19 cellular contexts compared by ENCODE assay signal in genomic region chr9:129162901-129163670, GRCh38. TPM values are rescaled to one million over a fixed set of nuclear protein-coding genes. Genes with fewer than 3 reads are reported as not detected.
A peak's percentile ranks its signal among the peaks of the same experiment; 100 is the strongest.
DNase-seq lines count a peak whose midpoint lies in the region; ATAC-seq and TF ChIP-seq lines count a peak whose summit lies in the region.
"Had no signal": no experiment of that assay in that cellular context is flagged by ENCODE, and none has a peak within 500 bp of the region (broad histone marks: within the 10 kb centered on the region; RNA-seq: fewer than 3 reads in every experiment).

No MANE protein-coding gene starts in this region.

- TF ChIP-seq CTCF in heart right ventricle (IDR thresholded peaks at IDR 0.05) (no peak), vagina (IDR thresholded peaks at IDR 0.05) (no peak), WERI-Rb-1 (IDR thresholded peaks at IDR 0.05; ENCODE audit: low read depth, low read length) (no peak)

- H3K36me3 Mint-ChIP-seq in dendritic cell treated with granulocyte-macrophage colony-stimulating factor and Interleukin-4, amounts not matched to agents 40 ng/mL and 50 ng/mL, for 4 days (ENCODE audit: low read depth): peaks cover 22% of the 10 kb centered on the region
- H3K36me3 Mint-ChIP-seq: naive B cell had no signal

- no peaks in the 10 kb centered on the region for H3K27me3 ChIP-seq in heart right ventricle
- no peaks in the 10 kb centered on the region for H3K27me3 ChIP-seq in muscle layer of colon (ENCODE audit: control insufficient read depth in 1 of 2, insufficient read depth in 2 of 2, low read length in 2 of 2)
- no peaks in the 10 kb centered on the region for H3K27me3 ChIP-seq in vagina
- no peaks in the 10 kb centered on the region for H3K27me3 ChIP-seq in WERI-Rb-1 (ENCODE audit: insufficient read depth, low read depth, severe bottlenecking)

- no peak overlapping the region for H3K4me3 ChIP-seq in heart right ventricle
- no peak overlapping the region for H3K4me3 ChIP-seq in muscle layer of colon (ENCODE audit: low read depth in 1 of 2, low read length in 2 of 2)
- H3K4me3 ChIP-seq in vagina: no peak overlapping the region
- no peak overlapping the region for H3K4me3 ChIP-seq in WERI-Rb-1 (ENCODE audit: low read depth, low read length)

- no peaks in the 10 kb centered on the region for H3K27me3 Mint-ChIP-seq in dendritic cell treated with granulocyte-macrophage colony-stimulating factor and Interleukin-4, amounts not matched to agents 40 ng/mL and 50 ng/mL, for 4 days
- H3K27me3 Mint-ChIP-seq: activated CD4-positive, alpha-beta T cell treated with anti-CD3 and anti-CD28 coated beads, Interleukin-2, amount 10 ng/mL, durations not matched to agents 7 days and 5 days; CD4-positive, alpha-beta T cell had no signal

- ATAC-seq in heart right ventricle: peak in 1 of 8 donors; percentile 16
- ATAC-seq in Right ventricle myocardium inferior: no peak
- ATAC-seq in GM19452 (IDR thresholded peaks at IDR 0.05; ENCODE audit: unreplicated experiment): no peak
- no peak for ATAC-seq in GM18868 (IDR thresholded peaks at IDR 0.05; ENCODE audit: unreplicated experiment)

- DNase-seq in heart right ventricle (no peak), Right ventricle myocardium inferior (ENCODE audit: missing footprints) (no peak), vagina (ENCODE audit: extremely low spot score in 2 of 2) (no peak), WERI-Rb-1 (no peak)
- DNase-seq: activated CD4-positive, alpha-beta T cell treated with anti-CD3 and anti-CD28 coated beads, Interleukin-2, amount 10 ng/mL, durations not matched to agents 7 days and 5 days; activated naive CD4-positive, alpha-beta T cell; anterior cingulate cortex; CD4-positive, alpha-beta T cell; DMS53; naive B cell; NCI-H1694 treated with DMSO at 0.1 percent for 48 hours; NCI-H345; small intestine; stimulated activated CD4-positive, alpha-beta T cell treated with anti-CD3 and anti-CD28 coated beads, Interleukin-4, amount 100 ng/mL, for 4 hours had no signal

- TF ChIP-seq POLR2A in vagina (IDR thresholded peaks at IDR 0.05): no peak

- H3K9me3 ChIP-seq in heart right ventricle (no peaks in the 10 kb centered on the region), muscle layer of colon (ENCODE audit: low read length) (no peaks in the 10 kb centered on the region), vagina (no peaks in the 10 kb centered on the region), WERI-Rb-1 (ENCODE audit: severe bottlenecking) (no peaks in the 10 kb centered on the region)

- peaks cover 11 to 42% (median 21%) of the 10 kb centered on the region in 9 donors for H3K4me1 ChIP-seq in heart right ventricle
- H3K4me1 ChIP-seq in muscle layer of colon (ENCODE audit: insufficient read depth, low read length): peaks cover 31% of the 10 kb centered on the region
- peaks cover 46% of the 10 kb centered on the region for H3K4me1 ChIP-seq in vagina

- peak overlapping the region; percentile 84 for H3K27ac Mint-ChIP-seq in dendritic cell treated with granulocyte-macrophage colony-stimulating factor and Interleukin-4, amounts not matched to agents 40 ng/mL and 50 ng/mL, for 4 days
- H3K27ac Mint-ChIP-seq: activated CD4-positive, alpha-beta T cell treated with anti-CD3 and anti-CD28 coated beads, Interleukin-2, amount 10 ng/mL, durations not matched to agents 7 days and 5 days; CD4-positive, alpha-beta T cell had no signal

- H3K27ac ChIP-seq in heart right ventricle: peak overlapping the region in 6 of 10 donors; percentile 68 to 87 (median 74)
- H3K27ac ChIP-seq in muscle layer of colon (ENCODE audit: low read depth, low read length): peak overlapping the region; percentile 1
- H3K27ac ChIP-seq in vagina: peak overlapping the region; percentile 91
- H3K27ac ChIP-seq in WERI-Rb-1: no peak overlapping the region
- H3K27ac ChIP-seq: parathyroid adenoma had no signal

- WGBS in heart right ventricle, 2 donors: 91 to 93% methylated on average over 9 of the region's 9 CpGs

- no peaks in the 10 kb centered on the region for H3K36me3 ChIP-seq in heart right ventricle
- no peaks in the 10 kb centered on the region for H3K36me3 ChIP-seq in muscle layer of colon (ENCODE audit: insufficient read depth, low read length)
- H3K36me3 ChIP-seq in vagina: no peaks in the 10 kb centered on the region
- no peaks in the 10 kb centered on the region for H3K36me3 ChIP-seq in WERI-Rb-1

- intact Hi-C loops in heart right ventricle (cut with DNase I) (no loop called here), Right ventricle myocardium inferior (cut with DNase I) (no loop called here), vagina (cut with DNase I) (no loop called here)
- intact Hi-C loops in dendritic cell treated with granulocyte-macrophage colony-stimulating factor and Interleukin-4, amounts not matched to agents 40 ng/mL and 50 ng/mL, for 4 days (cut with micrococcal nuclease): no loop called here

- H3K9me3 Mint-ChIP-seq in dendritic cell treated with granulocyte-macrophage colony-stimulating factor and Interleukin-4, amounts not matched to agents 40 ng/mL and 50 ng/mL, for 4 days: peaks cover 7% of the 10 kb centered on the region
- H3K9me3 Mint-ChIP-seq: activated CD4-positive, alpha-beta T cell treated with anti-CD3 and anti-CD28 coated beads, Interleukin-2, amount 10 ng/mL, durations not matched to agents 7 days and 5 days; CD4-positive, alpha-beta T cell had no signal

- no peak overlapping the region for H3K4me3 Mint-ChIP-seq in dendritic cell treated with granulocyte-macrophage colony-stimulating factor and Interleukin-4, amounts not matched to agents 40 ng/mL and 50 ng/mL, for 4 days
- H3K4me3 Mint-ChIP-seq: activated CD4-positive, alpha-beta T cell treated with anti-CD3 and anti-CD28 coated beads, Interleukin-2, amount 10 ng/mL, durations not matched to agents 7 days and 5 days; CD4-positive, alpha-beta T cell had no signal

- H3K9ac ChIP-seq in muscle layer of colon (ENCODE audit: low read length): no peak overlapping the region
- H3K9ac ChIP-seq: parathyroid adenoma had no signal

- peaks cover 76% of the 10 kb centered on the region for H3K4me1 Mint-ChIP-seq in dendritic cell treated with granulocyte-macrophage colony-stimulating factor and Interleukin-4, amounts not matched to agents 40 ng/mL and 50 ng/mL, for 4 days (ENCODE audit: low read depth)

RNA-seq across cellular contexts. Expression of gene IER5L, which starts 15.0 kb away (rescaled TPM):
- total RNA-seq in heart right ventricle (10 to 100 TPM in 1 of 10 donors, 1 to 10 TPM in 9; 1.2 to 13.7 (median 5.6) TPM), Right ventricle myocardium inferior (4.6 TPM), vagina (34.4 TPM)
- polyA plus RNA-seq in heart right ventricle: 10 to 100 TPM in 1 of 2 donors, 1 to 10 TPM in 1; 5.0 to 26.3 TPM

RNA-seq across cellular contexts. Expression of gene PTPA, which starts 51.9 kb away (rescaled TPM):
- total RNA-seq in heart right ventricle (100 to 1,000 TPM; 169 to 227 (median 187) TPM), Right ventricle myocardium inferior (194 TPM), vagina (46.2 TPM)
- 100 to 1,000 TPM; 106 to 176 TPM for polyA plus RNA-seq in heart right ventricle

RNA-seq across cellular contexts. Expression of gene CRAT, which starts 52.5 kb away (rescaled TPM):
- 10 to 100 TPM; 67.0 to 84.7 (median 74.1) TPM for total RNA-seq in heart right ventricle
- 10 to 100 TPM; 19.5 to 48.5 TPM for polyA plus RNA-seq in heart right ventricle
- 85.5 TPM for total RNA-seq in Right ventricle myocardium inferior
- total RNA-seq in vagina: 59.9 TPM
